ENCODE assay signal across 1 cellular context in genomic region chr5:143968071-143968878, GRCh38.
TF ChIP-seq lines count a peak whose summit lies in the region.

No MANE protein-coding gene starts in this region.

TF ChIP-seq in GM23338, 12 proteins besides CTCF, POLR2A, EP300 and RAD21 (continued from another document):
- TF ChIP-seq, protein P1, sequence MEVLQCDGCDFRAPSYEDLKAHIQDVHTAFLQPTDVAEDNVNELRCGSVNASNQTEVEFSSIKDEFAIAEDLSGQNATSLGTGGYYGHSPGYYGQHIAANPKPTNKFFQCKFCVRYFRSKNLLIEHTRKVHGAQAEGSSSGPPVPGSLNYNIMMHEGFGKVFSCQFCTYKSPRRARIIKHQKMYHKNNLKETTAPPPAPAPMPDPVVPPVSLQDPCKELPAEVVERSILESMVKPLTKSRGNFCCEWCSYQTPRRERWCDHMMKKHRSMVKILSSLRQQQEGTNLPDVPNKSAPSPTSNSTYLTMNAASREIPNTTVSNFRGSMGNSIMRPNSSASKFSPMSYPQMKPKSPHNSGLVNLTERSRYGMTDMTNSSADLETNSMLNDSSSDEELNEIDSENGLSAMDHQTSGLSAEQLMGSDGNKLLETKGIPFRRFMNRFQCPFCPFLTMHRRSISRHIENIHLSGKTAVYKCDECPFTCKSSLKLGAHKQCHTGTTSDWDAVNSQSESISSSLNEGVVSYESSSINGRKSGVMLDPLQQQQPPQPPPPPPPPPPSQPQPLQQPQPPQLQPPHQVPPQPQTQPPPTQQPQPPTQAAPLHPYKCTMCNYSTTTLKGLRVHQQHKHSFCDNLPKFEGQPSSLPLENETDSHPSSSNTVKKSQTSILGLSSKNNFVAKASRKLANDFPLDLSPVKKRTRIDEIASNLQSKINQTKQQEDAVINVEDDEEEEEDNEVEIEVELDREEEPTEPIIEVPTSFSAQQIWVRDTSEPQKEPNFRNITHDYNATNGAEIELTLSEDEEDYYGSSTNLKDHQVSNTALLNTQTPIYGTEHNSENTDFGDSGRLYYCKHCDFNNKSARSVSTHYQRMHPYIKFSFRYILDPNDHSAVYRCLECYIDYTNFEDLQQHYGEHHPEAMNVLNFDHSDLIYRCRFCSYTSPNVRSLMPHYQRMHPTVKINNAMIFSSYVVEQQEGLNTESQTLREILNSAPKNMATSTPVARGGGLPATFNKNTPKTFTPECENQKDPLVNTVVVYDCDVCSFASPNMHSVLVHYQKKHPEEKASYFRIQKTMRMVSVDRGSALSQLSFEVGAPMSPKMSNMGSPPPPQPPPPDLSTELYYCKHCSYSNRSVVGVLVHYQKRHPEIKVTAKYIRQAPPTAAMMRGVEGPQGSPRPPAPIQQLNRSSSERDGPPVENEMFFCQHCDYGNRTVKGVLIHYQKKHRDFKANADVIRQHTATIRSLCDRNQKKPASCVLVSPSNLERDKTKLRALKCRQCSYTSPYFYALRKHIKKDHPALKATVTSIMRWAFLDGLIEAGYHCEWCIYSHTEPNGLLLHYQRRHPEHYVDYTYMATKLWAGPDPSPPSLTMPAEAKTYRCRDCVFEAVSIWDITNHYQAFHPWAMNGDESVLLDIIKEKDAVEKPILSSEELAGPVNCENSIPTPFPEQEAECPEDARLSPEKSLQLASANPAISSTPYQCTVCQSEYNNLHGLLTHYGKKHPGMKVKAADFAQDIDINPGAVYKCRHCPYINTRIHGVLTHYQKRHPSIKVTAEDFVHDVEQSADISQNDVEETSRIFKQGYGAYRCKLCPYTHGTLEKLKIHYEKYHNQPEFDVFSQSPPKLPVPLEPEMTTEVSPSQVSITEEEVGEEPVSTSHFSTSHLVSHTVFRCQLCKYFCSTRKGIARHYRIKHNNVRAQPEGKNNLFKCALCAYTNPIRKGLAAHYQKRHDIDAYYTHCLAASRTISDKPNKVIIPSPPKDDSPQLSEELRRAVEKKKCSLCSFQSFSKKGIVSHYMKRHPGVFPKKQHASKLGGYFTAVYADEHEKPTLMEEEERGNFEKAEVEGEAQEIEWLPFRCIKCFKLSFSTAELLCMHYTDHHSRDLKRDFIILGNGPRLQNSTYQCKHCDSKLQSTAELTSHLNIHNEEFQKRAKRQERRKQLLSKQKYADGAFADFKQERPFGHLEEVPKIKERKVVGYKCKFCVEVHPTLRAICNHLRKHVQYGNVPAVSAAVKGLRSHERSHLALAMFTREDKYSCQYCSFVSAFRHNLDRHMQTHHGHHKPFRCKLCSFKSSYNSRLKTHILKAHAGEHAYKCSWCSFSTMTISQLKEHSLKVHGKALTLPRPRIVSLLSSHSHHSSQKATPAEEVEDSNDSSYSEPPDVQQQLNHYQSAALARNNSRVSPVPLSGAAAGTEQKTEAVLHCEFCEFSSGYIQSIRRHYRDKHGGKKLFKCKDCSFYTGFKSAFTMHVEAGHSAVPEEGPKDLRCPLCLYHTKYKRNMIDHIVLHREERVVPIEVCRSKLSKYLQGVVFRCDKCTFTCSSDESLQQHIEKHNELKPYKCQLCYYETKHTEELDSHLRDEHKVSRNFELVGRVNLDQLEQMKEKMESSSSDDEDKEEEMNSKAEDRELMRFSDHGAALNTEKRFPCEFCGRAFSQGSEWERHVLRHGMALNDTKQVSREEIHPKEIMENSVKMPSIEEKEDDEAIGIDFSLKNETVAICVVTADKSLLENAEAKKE (CRISPR knock-in tag; IDR thresholded peaks at IDR 0.05) = no peak
- no peak for TF ChIP-seq ZNF114 (CRISPR knock-in tag; IDR thresholded peaks at IDR 0.05)
- no peak for TF ChIP-seq EZH2phosphoT487 (IDR thresholded peaks at IDR 0.05; ENCODE audit: unreplicated experiment)
- no peak for TF ChIP-seq POLR2AphosphoS5 (IDR thresholded peaks at IDR 0.05; ENCODE audit: low read depth)
- no peak for TF ChIP-seq CREB1 (CRISPR knock-in tag; IDR thresholded peaks at IDR 0.05; ENCODE audit: low read depth)
- TF ChIP-seq, protein P2, sequence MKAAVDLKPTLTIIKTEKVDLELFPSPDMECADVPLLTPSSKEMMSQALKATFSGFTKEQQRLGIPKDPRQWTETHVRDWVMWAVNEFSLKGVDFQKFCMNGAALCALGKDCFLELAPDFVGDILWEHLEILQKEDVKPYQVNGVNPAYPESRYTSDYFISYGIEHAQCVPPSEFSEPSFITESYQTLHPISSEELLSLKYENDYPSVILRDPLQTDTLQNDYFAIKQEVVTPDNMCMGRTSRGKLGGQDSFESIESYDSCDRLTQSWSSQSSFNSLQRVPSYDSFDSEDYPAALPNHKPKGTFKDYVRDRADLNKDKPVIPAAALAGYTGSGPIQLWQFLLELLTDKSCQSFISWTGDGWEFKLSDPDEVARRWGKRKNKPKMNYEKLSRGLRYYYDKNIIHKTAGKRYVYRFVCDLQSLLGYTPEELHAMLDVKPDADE (IDR thresholded peaks at IDR 0.05) = no peak
- TF ChIP-seq, protein P3, sequence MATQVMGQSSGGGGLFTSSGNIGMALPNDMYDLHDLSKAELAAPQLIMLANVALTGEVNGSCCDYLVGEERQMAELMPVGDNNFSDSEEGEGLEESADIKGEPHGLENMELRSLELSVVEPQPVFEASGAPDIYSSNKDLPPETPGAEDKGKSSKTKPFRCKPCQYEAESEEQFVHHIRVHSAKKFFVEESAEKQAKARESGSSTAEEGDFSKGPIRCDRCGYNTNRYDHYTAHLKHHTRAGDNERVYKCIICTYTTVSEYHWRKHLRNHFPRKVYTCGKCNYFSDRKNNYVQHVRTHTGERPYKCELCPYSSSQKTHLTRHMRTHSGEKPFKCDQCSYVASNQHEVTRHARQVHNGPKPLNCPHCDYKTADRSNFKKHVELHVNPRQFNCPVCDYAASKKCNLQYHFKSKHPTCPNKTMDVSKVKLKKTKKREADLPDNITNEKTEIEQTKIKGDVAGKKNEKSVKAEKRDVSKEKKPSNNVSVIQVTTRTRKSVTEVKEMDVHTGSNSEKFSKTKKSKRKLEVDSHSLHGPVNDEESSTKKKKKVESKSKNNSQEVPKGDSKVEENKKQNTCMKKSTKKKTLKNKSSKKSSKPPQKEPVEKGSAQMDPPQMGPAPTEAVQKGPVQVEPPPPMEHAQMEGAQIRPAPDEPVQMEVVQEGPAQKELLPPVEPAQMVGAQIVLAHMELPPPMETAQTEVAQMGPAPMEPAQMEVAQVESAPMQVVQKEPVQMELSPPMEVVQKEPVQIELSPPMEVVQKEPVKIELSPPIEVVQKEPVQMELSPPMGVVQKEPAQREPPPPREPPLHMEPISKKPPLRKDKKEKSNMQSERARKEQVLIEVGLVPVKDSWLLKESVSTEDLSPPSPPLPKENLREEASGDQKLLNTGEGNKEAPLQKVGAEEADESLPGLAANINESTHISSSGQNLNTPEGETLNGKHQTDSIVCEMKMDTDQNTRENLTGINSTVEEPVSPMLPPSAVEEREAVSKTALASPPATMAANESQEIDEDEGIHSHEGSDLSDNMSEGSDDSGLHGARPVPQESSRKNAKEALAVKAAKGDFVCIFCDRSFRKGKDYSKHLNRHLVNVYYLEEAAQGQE (IDR thresholded peaks at IDR 0.05; ENCODE audit: unreplicated experiment) = no peak
- no peak for TF ChIP-seq NANOG (IDR thresholded peaks at IDR 0.05; ENCODE audit: borderline replicate concordance)
- no peak for TF ChIP-seq JUNB (IDR thresholded peaks at IDR 0.05; ENCODE audit: unreplicated experiment)
- no peak for TF ChIP-seq ZNF331 (CRISPR knock-in tag; IDR thresholded peaks at IDR 0.05; ENCODE audit: low read depth)
